ENCODE assay signal across 2 cellular contexts in the genomic region with DNA sequence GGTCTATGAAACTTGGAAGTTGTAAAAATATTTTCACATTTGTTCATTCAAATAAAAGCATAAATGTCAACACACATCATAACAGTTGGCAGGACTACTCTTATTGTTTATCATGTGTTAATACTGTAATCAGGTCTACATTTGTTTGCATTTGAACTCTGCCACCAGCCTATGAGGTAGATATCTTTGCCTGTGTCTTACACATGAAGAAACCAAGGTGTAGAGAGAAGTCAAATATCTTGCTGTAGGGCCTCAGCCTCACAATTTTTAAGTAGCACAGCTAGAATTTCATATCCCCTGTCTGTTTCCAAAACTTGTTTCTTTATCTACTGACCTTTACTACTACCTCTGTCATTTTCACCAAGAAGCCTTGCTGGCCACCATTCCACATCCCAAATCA.
TF ChIP-seq lines count a peak whose summit lies in the region.

No MANE protein-coding gene starts in this region.

TF ChIP-seq in GM23338, 12 proteins besides CTCF, POLR2A, EP300 and RAD21 (continues in another document):
- TF ChIP-seq, protein P1, sequence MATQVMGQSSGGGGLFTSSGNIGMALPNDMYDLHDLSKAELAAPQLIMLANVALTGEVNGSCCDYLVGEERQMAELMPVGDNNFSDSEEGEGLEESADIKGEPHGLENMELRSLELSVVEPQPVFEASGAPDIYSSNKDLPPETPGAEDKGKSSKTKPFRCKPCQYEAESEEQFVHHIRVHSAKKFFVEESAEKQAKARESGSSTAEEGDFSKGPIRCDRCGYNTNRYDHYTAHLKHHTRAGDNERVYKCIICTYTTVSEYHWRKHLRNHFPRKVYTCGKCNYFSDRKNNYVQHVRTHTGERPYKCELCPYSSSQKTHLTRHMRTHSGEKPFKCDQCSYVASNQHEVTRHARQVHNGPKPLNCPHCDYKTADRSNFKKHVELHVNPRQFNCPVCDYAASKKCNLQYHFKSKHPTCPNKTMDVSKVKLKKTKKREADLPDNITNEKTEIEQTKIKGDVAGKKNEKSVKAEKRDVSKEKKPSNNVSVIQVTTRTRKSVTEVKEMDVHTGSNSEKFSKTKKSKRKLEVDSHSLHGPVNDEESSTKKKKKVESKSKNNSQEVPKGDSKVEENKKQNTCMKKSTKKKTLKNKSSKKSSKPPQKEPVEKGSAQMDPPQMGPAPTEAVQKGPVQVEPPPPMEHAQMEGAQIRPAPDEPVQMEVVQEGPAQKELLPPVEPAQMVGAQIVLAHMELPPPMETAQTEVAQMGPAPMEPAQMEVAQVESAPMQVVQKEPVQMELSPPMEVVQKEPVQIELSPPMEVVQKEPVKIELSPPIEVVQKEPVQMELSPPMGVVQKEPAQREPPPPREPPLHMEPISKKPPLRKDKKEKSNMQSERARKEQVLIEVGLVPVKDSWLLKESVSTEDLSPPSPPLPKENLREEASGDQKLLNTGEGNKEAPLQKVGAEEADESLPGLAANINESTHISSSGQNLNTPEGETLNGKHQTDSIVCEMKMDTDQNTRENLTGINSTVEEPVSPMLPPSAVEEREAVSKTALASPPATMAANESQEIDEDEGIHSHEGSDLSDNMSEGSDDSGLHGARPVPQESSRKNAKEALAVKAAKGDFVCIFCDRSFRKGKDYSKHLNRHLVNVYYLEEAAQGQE (IDR thresholded peaks at IDR 0.05; ENCODE audit: unreplicated experiment) = no peak
- TF ChIP-seq, protein P2, sequence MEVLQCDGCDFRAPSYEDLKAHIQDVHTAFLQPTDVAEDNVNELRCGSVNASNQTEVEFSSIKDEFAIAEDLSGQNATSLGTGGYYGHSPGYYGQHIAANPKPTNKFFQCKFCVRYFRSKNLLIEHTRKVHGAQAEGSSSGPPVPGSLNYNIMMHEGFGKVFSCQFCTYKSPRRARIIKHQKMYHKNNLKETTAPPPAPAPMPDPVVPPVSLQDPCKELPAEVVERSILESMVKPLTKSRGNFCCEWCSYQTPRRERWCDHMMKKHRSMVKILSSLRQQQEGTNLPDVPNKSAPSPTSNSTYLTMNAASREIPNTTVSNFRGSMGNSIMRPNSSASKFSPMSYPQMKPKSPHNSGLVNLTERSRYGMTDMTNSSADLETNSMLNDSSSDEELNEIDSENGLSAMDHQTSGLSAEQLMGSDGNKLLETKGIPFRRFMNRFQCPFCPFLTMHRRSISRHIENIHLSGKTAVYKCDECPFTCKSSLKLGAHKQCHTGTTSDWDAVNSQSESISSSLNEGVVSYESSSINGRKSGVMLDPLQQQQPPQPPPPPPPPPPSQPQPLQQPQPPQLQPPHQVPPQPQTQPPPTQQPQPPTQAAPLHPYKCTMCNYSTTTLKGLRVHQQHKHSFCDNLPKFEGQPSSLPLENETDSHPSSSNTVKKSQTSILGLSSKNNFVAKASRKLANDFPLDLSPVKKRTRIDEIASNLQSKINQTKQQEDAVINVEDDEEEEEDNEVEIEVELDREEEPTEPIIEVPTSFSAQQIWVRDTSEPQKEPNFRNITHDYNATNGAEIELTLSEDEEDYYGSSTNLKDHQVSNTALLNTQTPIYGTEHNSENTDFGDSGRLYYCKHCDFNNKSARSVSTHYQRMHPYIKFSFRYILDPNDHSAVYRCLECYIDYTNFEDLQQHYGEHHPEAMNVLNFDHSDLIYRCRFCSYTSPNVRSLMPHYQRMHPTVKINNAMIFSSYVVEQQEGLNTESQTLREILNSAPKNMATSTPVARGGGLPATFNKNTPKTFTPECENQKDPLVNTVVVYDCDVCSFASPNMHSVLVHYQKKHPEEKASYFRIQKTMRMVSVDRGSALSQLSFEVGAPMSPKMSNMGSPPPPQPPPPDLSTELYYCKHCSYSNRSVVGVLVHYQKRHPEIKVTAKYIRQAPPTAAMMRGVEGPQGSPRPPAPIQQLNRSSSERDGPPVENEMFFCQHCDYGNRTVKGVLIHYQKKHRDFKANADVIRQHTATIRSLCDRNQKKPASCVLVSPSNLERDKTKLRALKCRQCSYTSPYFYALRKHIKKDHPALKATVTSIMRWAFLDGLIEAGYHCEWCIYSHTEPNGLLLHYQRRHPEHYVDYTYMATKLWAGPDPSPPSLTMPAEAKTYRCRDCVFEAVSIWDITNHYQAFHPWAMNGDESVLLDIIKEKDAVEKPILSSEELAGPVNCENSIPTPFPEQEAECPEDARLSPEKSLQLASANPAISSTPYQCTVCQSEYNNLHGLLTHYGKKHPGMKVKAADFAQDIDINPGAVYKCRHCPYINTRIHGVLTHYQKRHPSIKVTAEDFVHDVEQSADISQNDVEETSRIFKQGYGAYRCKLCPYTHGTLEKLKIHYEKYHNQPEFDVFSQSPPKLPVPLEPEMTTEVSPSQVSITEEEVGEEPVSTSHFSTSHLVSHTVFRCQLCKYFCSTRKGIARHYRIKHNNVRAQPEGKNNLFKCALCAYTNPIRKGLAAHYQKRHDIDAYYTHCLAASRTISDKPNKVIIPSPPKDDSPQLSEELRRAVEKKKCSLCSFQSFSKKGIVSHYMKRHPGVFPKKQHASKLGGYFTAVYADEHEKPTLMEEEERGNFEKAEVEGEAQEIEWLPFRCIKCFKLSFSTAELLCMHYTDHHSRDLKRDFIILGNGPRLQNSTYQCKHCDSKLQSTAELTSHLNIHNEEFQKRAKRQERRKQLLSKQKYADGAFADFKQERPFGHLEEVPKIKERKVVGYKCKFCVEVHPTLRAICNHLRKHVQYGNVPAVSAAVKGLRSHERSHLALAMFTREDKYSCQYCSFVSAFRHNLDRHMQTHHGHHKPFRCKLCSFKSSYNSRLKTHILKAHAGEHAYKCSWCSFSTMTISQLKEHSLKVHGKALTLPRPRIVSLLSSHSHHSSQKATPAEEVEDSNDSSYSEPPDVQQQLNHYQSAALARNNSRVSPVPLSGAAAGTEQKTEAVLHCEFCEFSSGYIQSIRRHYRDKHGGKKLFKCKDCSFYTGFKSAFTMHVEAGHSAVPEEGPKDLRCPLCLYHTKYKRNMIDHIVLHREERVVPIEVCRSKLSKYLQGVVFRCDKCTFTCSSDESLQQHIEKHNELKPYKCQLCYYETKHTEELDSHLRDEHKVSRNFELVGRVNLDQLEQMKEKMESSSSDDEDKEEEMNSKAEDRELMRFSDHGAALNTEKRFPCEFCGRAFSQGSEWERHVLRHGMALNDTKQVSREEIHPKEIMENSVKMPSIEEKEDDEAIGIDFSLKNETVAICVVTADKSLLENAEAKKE (CRISPR knock-in tag; IDR thresholded peaks at IDR 0.05) = no peak
- TF ChIP-seq, protein P3, sequence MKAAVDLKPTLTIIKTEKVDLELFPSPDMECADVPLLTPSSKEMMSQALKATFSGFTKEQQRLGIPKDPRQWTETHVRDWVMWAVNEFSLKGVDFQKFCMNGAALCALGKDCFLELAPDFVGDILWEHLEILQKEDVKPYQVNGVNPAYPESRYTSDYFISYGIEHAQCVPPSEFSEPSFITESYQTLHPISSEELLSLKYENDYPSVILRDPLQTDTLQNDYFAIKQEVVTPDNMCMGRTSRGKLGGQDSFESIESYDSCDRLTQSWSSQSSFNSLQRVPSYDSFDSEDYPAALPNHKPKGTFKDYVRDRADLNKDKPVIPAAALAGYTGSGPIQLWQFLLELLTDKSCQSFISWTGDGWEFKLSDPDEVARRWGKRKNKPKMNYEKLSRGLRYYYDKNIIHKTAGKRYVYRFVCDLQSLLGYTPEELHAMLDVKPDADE (IDR thresholded peaks at IDR 0.05) = no peak
- TF ChIP-seq JUNB (IDR thresholded peaks at IDR 0.05; ENCODE audit: unreplicated experiment) = no peak
- TF ChIP-seq EZH2 (IDR thresholded peaks at IDR 0.05; ENCODE audit: low read depth, unreplicated experiment) = no peak
- no peak for TF ChIP-seq NANOG (IDR thresholded peaks at IDR 0.05; ENCODE audit: borderline replicate concordance)
- no peak for TF ChIP-seq POLR2AphosphoS5 (IDR thresholded peaks at IDR 0.05; ENCODE audit: low read depth)
- TF ChIP-seq EZH2phosphoT487 (IDR thresholded peaks at IDR 0.05; ENCODE audit: unreplicated experiment) = no peak
- no peak for TF ChIP-seq STAT1 (IDR thresholded peaks at IDR 0.05; ENCODE audit: unreplicated experiment)
- TF ChIP-seq ZNF331 (CRISPR knock-in tag; IDR thresholded peaks at IDR 0.05; ENCODE audit: low read depth) = no peak

TF ChIP-seq in H1, 55 proteins besides CTCF, POLR2A, EP300 and RAD21:
- no peak for TF ChIP-seq HDAC2 (IDR thresholded peaks at IDR 0.05; ENCODE audit: borderline replicate concordance in 1 of 2, low read depth in 2 of 2, low read length in 2 of 2)
- no peak for TF ChIP-seq RNF2 (IDR thresholded peaks at IDR 0.05; ENCODE audit: borderline replicate concordance, low read depth, low read length, missing control alignments, poor library complexity, severe bottlenecking)
- no peak for TF ChIP-seq SP2 (IDR thresholded peaks at IDR 0.05; ENCODE audit: low read length)
- TF ChIP-seq POU5F1 (IDR thresholded peaks at IDR 0.05; ENCODE audit: low read depth, low read length) = no peak
- TF ChIP-seq RXRA (IDR thresholded peaks at IDR 0.05; ENCODE audit: insufficient read depth, low read depth, low read length) = no peak
- TF ChIP-seq KDM1A (IDR thresholded peaks at IDR 0.05; ENCODE audit: borderline replicate concordance, low read length) = no peak
- no peak for TF ChIP-seq EGR1 (IDR thresholded peaks at IDR 0.05; ENCODE audit: borderline replicate concordance, low read depth, low read length)
- TF ChIP-seq CEBPB (IDR thresholded peaks at IDR 0.05; ENCODE audit: low read depth, low read length) = no peak
- TF ChIP-seq, protein P4, sequence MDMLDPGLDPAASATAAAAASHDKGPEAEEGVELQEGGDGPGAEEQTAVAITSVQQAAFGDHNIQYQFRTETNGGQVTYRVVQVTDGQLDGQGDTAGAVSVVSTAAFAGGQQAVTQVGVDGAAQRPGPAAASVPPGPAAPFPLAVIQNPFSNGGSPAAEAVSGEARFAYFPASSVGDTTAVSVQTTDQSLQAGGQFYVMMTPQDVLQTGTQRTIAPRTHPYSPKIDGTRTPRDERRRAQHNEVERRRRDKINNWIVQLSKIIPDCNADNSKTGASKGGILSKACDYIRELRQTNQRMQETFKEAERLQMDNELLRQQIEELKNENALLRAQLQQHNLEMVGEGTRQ (IDR thresholded peaks at IDR 0.05; ENCODE audit: low read length) = no peak
- TF ChIP-seq HDAC6 (IDR thresholded peaks at IDR 0.05; ENCODE audit: low read depth, low read length) = no peak
- no peak for TF ChIP-seq CBX8 (IDR thresholded peaks at IDR 0.05; ENCODE audit: borderline replicate concordance, low read depth, low read length)
- no peak for TF ChIP-seq POLR2AphosphoS5 (IDR thresholded peaks at IDR 0.05; ENCODE audit: low read depth, low read length)
- TF ChIP-seq NRF1 (IDR thresholded peaks at IDR 0.05; ENCODE audit: low read depth, low read length) = no peak
- TF ChIP-seq CHD2 (IDR thresholded peaks at IDR 0.05; ENCODE audit: low read length) = no peak
- TF ChIP-seq BACH1 (IDR thresholded peaks at IDR 0.05; ENCODE audit: low read length) = no peak
- no peak for TF ChIP-seq JUN (IDR thresholded peaks at IDR 0.05; ENCODE audit: low read depth, low read length)
- no peak for TF ChIP-seq TCF12 (IDR thresholded peaks at IDR 0.05; ENCODE audit: low read depth, low read length)
- no peak for TF ChIP-seq SUZ12 (IDR thresholded peaks at IDR 0.05; ENCODE audit: low read length)
- TF ChIP-seq, protein P5, sequence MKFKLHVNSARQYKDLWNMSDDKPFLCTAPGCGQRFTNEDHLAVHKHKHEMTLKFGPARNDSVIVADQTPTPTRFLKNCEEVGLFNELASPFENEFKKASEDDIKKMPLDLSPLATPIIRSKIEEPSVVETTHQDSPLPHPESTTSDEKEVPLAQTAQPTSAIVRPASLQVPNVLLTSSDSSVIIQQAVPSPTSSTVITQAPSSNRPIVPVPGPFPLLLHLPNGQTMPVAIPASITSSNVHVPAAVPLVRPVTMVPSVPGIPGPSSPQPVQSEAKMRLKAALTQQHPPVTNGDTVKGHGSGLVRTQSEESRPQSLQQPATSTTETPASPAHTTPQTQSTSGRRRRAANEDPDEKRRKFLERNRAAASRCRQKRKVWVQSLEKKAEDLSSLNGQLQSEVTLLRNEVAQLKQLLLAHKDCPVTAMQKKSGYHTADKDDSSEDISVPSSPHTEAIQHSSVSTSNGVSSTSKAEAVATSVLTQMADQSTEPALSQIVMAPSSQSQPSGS (IDR thresholded peaks at IDR 0.05; ENCODE audit: low read length) = no peak
- no peak for TF ChIP-seq TEAD4 (IDR thresholded peaks at IDR 0.05; ENCODE audit: low read depth, low read length)
